In the genomic region with DNA sequence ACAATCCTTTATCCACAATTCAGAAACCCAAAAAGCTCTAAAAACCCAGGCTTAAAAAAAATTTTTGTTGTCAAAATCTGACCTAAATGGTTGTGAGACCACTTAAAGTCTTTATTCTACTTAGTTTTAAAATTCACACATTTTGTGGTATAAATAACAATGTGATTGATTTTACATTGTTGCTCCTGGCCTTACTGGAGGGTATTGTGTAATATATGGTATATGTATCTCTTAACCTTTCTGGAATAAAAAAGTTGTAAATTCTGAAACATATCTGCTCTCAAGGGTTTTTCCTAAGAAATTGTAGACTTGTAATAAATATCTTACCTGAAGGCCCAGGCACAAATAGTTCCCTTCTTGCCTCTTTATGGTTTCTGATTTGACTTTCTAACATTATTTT, we compare ENCODE assay signal across 28 cellular contexts.
"Had no signal": no experiment of that assay in that cellular context is flagged by ENCODE, and none has a peak within 500 bp of the region (broad histone marks: within the 10 kb centered on the region; RNA-seq: fewer than 3 reads in every experiment).

No MANE protein-coding gene starts in this region.

- H3K36me3 Mint-ChIP-seq: stimulated activated effector memory CD8-positive, alpha-beta T cell treated with anti-CD3 and anti-CD28 coated beads, Interleukin-12 subunit alpha, Interleukin-12 subunit beta, amount 100 ng/mL, for 72 hours; stimulated activated memory B cell treated with anti-CD40 and anti-IgM and Interleukin-4, amounts not matched to agents 10 μg/mL and 1 μg/mL and 100 μg/mL, for 72 hours; stimulated activated naive B cell treated with anti-CD40 and anti-IgM and Interleukin-4, amounts not matched to agents 10 μg/mL and 1 μg/mL and 100 μg/mL, for 72 hours; type B pancreatic cell had no signal

- H3K4me1 Mint-ChIP-seq: stimulated activated effector memory CD8-positive, alpha-beta T cell treated with anti-CD3 and anti-CD28 coated beads, Interleukin-12 subunit alpha, Interleukin-12 subunit beta, amount 100 ng/mL, for 72 hours; stimulated activated memory B cell treated with anti-CD40 and anti-IgM and Interleukin-4, amounts not matched to agents 10 μg/mL and 1 μg/mL and 100 μg/mL, for 72 hours; stimulated activated naive B cell treated with anti-CD40 and anti-IgM and Interleukin-4, amounts not matched to agents 10 μg/mL and 1 μg/mL and 100 μg/mL, for 72 hours; stimulated activated naive CD8-positive, alpha-beta T cell treated with anti-CD3 and anti-CD28 coated beads, Interleukin-15, amount 100 ng/mL, for 72 hours had no signal

- H3K36me3 ChIP-seq: stomach, suprapubic skin, thoracic aorta, thyroid gland, tibial artery, tibial nerve, transverse colon, upper lobe of left lung, upper lobe of right lung, uterus, vagina had no signal

- H3K9me3 Mint-ChIP-seq: stimulated activated effector memory CD8-positive, alpha-beta T cell treated with anti-CD3 and anti-CD28 coated beads, Interleukin-12 subunit alpha, Interleukin-12 subunit beta, amount 100 ng/mL, for 72 hours; stimulated activated memory B cell treated with anti-CD40 and anti-IgM and Interleukin-4, amounts not matched to agents 10 μg/mL and 1 μg/mL and 100 μg/mL, for 72 hours; stimulated activated naive B cell treated with anti-CD40 and anti-IgM and Interleukin-4, amounts not matched to agents 10 μg/mL and 1 μg/mL and 100 μg/mL, for 72 hours; stimulated activated naive CD8-positive, alpha-beta T cell treated with anti-CD3 and anti-CD28 coated beads, Interleukin-15, amount 100 ng/mL, for 72 hours; stimulated activated naive CD8-positive, alpha-beta T cell treated with anti-CD3 and anti-CD28 coated beads, Interleukin-15, Interleukin-2, amounts not matched to agents 100 ng/mL and 50 ng/mL, for 24 hours; type B pancreatic cell had no signal

- H3K27me3 ChIP-seq: suprapubic skin, testis, thyroid gland, tibial artery, tibial nerve, transverse colon, upper lobe of left lung, upper lobe of right lung, uterus, vagina had no signal

- H3K27ac Mint-ChIP-seq: stimulated activated effector memory CD8-positive, alpha-beta T cell treated with anti-CD3 and anti-CD28 coated beads, Interleukin-12 subunit alpha, Interleukin-12 subunit beta, amount 100 ng/mL, for 72 hours; stimulated activated memory B cell treated with anti-CD40 and anti-IgM and Interleukin-4, amounts not matched to agents 10 μg/mL and 1 μg/mL and 100 μg/mL, for 72 hours; stimulated activated naive B cell treated with anti-CD40 and anti-IgM and Interleukin-4, amounts not matched to agents 10 μg/mL and 1 μg/mL and 100 μg/mL, for 72 hours; stimulated activated naive CD8-positive, alpha-beta T cell treated with anti-CD3 and anti-CD28 coated beads, Interleukin-15, amount 100 ng/mL, for 72 hours; stimulated activated naive CD8-positive, alpha-beta T cell treated with anti-CD3 and anti-CD28 coated beads, Interleukin-15, Interleukin-2, amounts not matched to agents 100 ng/mL and 50 ng/mL, for 24 hours; type B pancreatic cell had no signal

- H3K27ac ChIP-seq: stomach, suprapubic skin, testis, thoracic aorta, thyroid gland, tibial artery, tibial nerve, transverse colon, upper lobe of left lung, upper lobe of right lung, uterus, vagina had no signal

- FAIRE-seq: urothelium cell line had no signal

- DNase-seq: stimulated activated CD4-positive, alpha-beta T cell treated with anti-CD3 and anti-CD28 coated beads, Interleukin-2, amount 100 ng/mL, for 48 hours; stimulated activated CD4-positive, alpha-beta T cell treated with anti-CD3 and anti-CD28 coated beads, Interleukin-4, amount 100 ng/mL, for 1 hour; stimulated activated CD4-positive, alpha-beta T cell treated with anti-CD3 and anti-CD28 coated beads, Interleukin-4, amount 100 ng/mL, for 24 hours; stimulated activated CD4-positive, alpha-beta T cell treated with anti-CD3 and anti-CD28 coated beads, Interleukin-4, amount 100 ng/mL, for 4 hours; stimulated activated CD8-positive, alpha-beta memory T cell treated with anti-CD3 and anti-CD28 coated beads, Interleukin-4, amount 100 ng/mL, for 48 hours; stimulated activated naive B cell treated with anti-CD40 and anti-IgM and Interleukin-4, amounts not matched to agents 10 μg/mL and 1 μg/mL and 100 μg/mL, for 72 hours; stimulated activated naive CD4-positive, alpha-beta T cell treated with Interleukin-2 at 50 U/mL for 16 hours; stimulated activated naive CD8-positive, alpha-beta T cell treated with anti-CD3 and anti-CD28 coated beads, Interleukin-15, amount 100 ng/mL, for 72 hours; stimulated activated naive CD8-positive, alpha-beta T cell treated with anti-CD3 and anti-CD28 coated beads, Interleukin-15, Interleukin-2, amounts not matched to agents 100 U/mL and 50 U/mL, for 24 hours; stomach; substantia nigra; testis; thyroid gland; tibial artery; transverse colon; trophoblast cell; upper lobe of left lung; upper lobe of right lung; uterus had no signal

- H3K9me3 ChIP-seq: stomach, suprapubic skin, testis, thoracic aorta, thyroid gland, tibial artery, tibial nerve, transverse colon, upper lobe of left lung, upper lobe of right lung, uterus, vagina had no signal

- H3K4me1 ChIP-seq: stomach, testis, transverse colon, uterus had no signal

- H3K4me3 ChIP-seq: stomach, suprapubic skin, testis, thoracic aorta, thyroid gland, tibial artery, tibial nerve, transverse colon, upper lobe of left lung, upper lobe of right lung, uterus, vagina had no signal

- H3K4me3 Mint-ChIP-seq: stimulated activated effector memory CD8-positive, alpha-beta T cell treated with anti-CD3 and anti-CD28 coated beads, Interleukin-12 subunit alpha, Interleukin-12 subunit beta, amount 100 ng/mL, for 72 hours; stimulated activated memory B cell treated with anti-CD40 and anti-IgM and Interleukin-4, amounts not matched to agents 10 μg/mL and 1 μg/mL and 100 μg/mL, for 72 hours; stimulated activated naive B cell treated with anti-CD40 and anti-IgM and Interleukin-4, amounts not matched to agents 10 μg/mL and 1 μg/mL and 100 μg/mL, for 72 hours; stimulated activated naive CD8-positive, alpha-beta T cell treated with anti-CD3 and anti-CD28 coated beads, Interleukin-15, amount 100 ng/mL, for 72 hours; stimulated activated naive CD8-positive, alpha-beta T cell treated with anti-CD3 and anti-CD28 coated beads, Interleukin-15, Interleukin-2, amounts not matched to agents 100 ng/mL and 50 ng/mL, for 24 hours; type B pancreatic cell had no signal

- ATAC-seq: stimulated activated effector memory CD8-positive, alpha-beta T cell treated with anti-CD3 and anti-CD28 coated beads, Interleukin-12 subunit alpha, Interleukin-12 subunit beta, amount 100 ng/mL, for 72 hours; stimulated activated memory B cell treated with anti-CD40 and anti-IgM and Interleukin-4, amounts not matched to agents 10 μg/mL and 1 μg/mL and 100 μg/mL, for 72 hours; stimulated activated naive B cell treated with anti-CD40 and anti-IgM and Interleukin-4, amounts not matched to agents 10 μg/mL and 1 μg/mL and 100 μg/mL, for 72 hours; stimulated activated naive CD8-positive, alpha-beta T cell treated with anti-CD3 and anti-CD28 coated beads, Interleukin-15, amount 100 ng/mL, for 72 hours; stimulated activated naive CD8-positive, alpha-beta T cell treated with anti-CD3 and anti-CD28 coated beads, Interleukin-15, Interleukin-2, amounts not matched to agents 100 U/mL and 50 U/mL, for 24 hours; upper lobe of right lung had no signal
